ENCODE assay signal across 28 cellular contexts in the genomic region with DNA sequence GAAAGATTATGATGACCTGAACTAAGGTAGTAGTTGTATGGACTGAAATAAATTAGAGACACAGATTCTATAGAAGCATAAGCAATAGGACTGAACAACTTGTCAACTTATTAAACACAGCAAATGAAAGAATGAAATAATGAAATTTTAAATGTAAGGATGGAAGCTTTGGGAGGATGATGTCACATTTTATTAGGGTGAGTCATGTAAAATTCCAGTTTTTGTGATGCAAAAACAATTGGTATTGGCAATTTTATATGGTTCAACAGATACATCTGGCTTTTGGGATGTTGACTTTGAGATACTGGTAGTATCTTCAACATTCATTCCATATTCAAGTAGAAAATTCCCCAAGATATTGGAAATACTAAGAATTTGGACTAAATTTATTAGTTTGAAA.
"Had no signal": no experiment of that assay in that cellular context is flagged by ENCODE, and none has a peak within 500 bp of the region (broad histone marks: within the 10 kb centered on the region; RNA-seq: fewer than 3 reads in every experiment).

No MANE protein-coding gene starts in this region.

- H3K9me3 ChIP-seq: Peyer's patch had no signal

- FAIRE-seq: TTC549 had no signal

- H3K36me3 Mint-ChIP-seq: activated CD4-positive, alpha-beta memory T cell treated with anti-CD3 and anti-CD28 coated beads for 36 hours; activated naive CD8-positive, alpha-beta T cell had no signal

- H3K27ac Mint-ChIP-seq: activated B cell treated with CpG ODN at 0.5 μM for 24 hours; activated CD4-positive, alpha-beta memory T cell treated with anti-CD3 and anti-CD28 coated beads for 36 hours; activated CD4-positive, alpha-beta T cell treated with anti-CD3 and anti-CD28 coated beads, Interleukin-2, amount 10 ng/mL, durations not matched to agents 7 days and 5 days; activated naive CD4-positive, alpha-beta T cell treated with anti-CD3 and anti-CD28 coated beads for 36 hours; activated naive CD8-positive, alpha-beta T cell; activated T-helper 17 cell treated with anti-CD3 and anti-CD28 coated beads, Interleukin-2, amount 50 U/mL, for 72 hours; T-helper 1 cell treated with Interleukin-12 subunit alpha and Interleukin-12 subunit beta and Interleukin-4 antibody, amounts not matched to agents 30 μg/mL and 1 μg/mL, for 36 hours had no signal

- H3K9me3 Mint-ChIP-seq: activated B cell treated with CpG ODN at 0.5 μM for 24 hours; activated CD4-positive, alpha-beta memory T cell treated with anti-CD3 and anti-CD28 coated beads for 36 hours; activated CD4-positive, alpha-beta T cell treated with anti-CD3 and anti-CD28 coated beads, Interleukin-2, amount 10 ng/mL, durations not matched to agents 7 days and 5 days; activated naive CD4-positive, alpha-beta T cell treated with anti-CD3 and anti-CD28 coated beads for 36 hours; activated T-helper 17 cell treated with anti-CD3 and anti-CD28 coated beads, Interleukin-2, amount 50 U/mL, for 72 hours; T-helper 1 cell treated with Interleukin-12 subunit alpha and Interleukin-12 subunit beta and Interleukin-4 antibody, amounts not matched to agents 30 μg/mL and 1 μg/mL, for 36 hours had no signal

- DNase-seq: activated B cell treated with CpG ODN at 0.5 μM for 24 hours; activated CD4-positive, alpha-beta memory T cell treated with anti-CD3 and anti-CD28 coated beads for 36 hours; activated CD4-positive, alpha-beta T cell treated with anti-CD3 and anti-CD28 coated beads for 1 hour; activated CD4-positive, alpha-beta T cell treated with anti-CD3 and anti-CD28 coated beads, Interleukin-2, amount 10 ng/mL, durations not matched to agents 7 days and 5 days; activated CD8-positive, alpha-beta memory T cell treated with anti-CD3 and anti-CD28 coated beads for 24 hours; activated gamma-delta T cell; activated naive CD4-positive, alpha-beta T cell treated with anti-CD3 and anti-CD28 coated beads for 36 hours; activated T-cell treated with anti-CD3 and anti-CD28 coated beads for 4 hours; activated T-cell treated with anti-CD3 and anti-CD28 coated beads, Interleukin-2, amount 50 U/mL, for 48 hours; cerebellar nuclear complex; Kasumi-1; KBM-7; NCI-H1048; NCI-H146; NCI-H187 treated with DMSO at 0.1 percent for 48 hours; NCI-H2171 treated with DMSO at 0.1 percent for 48 hours; NCI-H226; NCI-H510A; NCI-H69; NK-92 treated with Interleukin-12 subunit alpha and Interleukin-12 subunit beta, amount 100 ng/mL, for 24 hours; Peyer's patch; Right ventricle myocardium superior; SJCRH30 had no signal

- ATAC-seq: activated T-helper 17 cell treated with anti-CD3 and anti-CD28 coated beads, Interleukin-2, amount 50 U/mL, for 72 hours had no signal

- H3K4me1 ChIP-seq: Peyer's patch had no signal

- H3K36me3 ChIP-seq: Peyer's patch, SJCRH30 had no signal

- H3K27me3 ChIP-seq: Peyer's patch, SJCRH30 had no signal

- H3K27me3 Mint-ChIP-seq: activated B cell treated with CpG ODN at 0.5 μM for 24 hours; activated CD4-positive, alpha-beta T cell treated with anti-CD3 and anti-CD28 coated beads, Interleukin-2, amount 10 ng/mL, durations not matched to agents 7 days and 5 days; activated naive CD8-positive, alpha-beta T cell had no signal

- H3K4me3 Mint-ChIP-seq: activated B cell treated with CpG ODN at 0.5 μM for 24 hours; activated CD4-positive, alpha-beta memory T cell treated with anti-CD3 and anti-CD28 coated beads for 36 hours; activated CD4-positive, alpha-beta T cell treated with anti-CD3 and anti-CD28 coated beads, Interleukin-2, amount 10 ng/mL, durations not matched to agents 7 days and 5 days; activated naive CD4-positive, alpha-beta T cell treated with anti-CD3 and anti-CD28 coated beads for 36 hours; activated naive CD8-positive, alpha-beta T cell; activated T-helper 17 cell treated with anti-CD3 and anti-CD28 coated beads, Interleukin-2, amount 50 U/mL, for 72 hours; T-helper 1 cell treated with Interleukin-12 subunit alpha and Interleukin-12 subunit beta and Interleukin-4 antibody, amounts not matched to agents 30 μg/mL and 1 μg/mL, for 36 hours had no signal

- H3K4me3 ChIP-seq: Peyer's patch, SJCRH30 had no signal

- H3K4me1 Mint-ChIP-seq: activated B cell treated with CpG ODN at 0.5 μM for 24 hours; activated CD4-positive, alpha-beta T cell treated with anti-CD3 and anti-CD28 coated beads, Interleukin-2, amount 10 ng/mL, durations not matched to agents 7 days and 5 days; activated T-helper 17 cell treated with anti-CD3 and anti-CD28 coated beads, Interleukin-2, amount 50 U/mL, for 72 hours had no signal

- H3K27ac ChIP-seq: Peyer's patch, RWPE1, SJCRH30 had no signal
